ENCODE assay signal across 8 cellular contexts in the genomic region with DNA sequence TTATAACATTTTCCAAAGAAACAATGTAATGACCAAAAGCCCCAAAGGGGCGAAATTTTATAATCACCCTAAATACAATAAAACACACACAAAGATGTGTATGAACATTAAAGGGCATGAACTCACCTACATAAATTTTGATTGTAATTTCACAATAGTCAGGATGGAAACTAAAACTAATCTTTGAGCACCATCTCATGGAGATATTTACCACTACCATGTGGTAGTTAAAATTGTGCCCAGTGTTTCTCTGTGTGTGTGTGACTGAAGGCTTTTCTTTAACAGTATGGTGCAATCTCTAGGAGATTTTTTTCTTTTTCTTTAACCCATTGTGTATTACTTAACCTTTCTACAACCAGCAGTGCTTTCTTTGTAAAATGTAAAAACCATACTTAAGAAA. TPM values are rescaled to one million over a fixed set of nuclear protein-coding genes. Genes with fewer than 3 reads are reported as not detected.
DNase-seq lines count a peak whose midpoint lies in the region; ATAC-seq, FAIRE-seq and TF ChIP-seq lines count a peak whose summit lies in the region.

No MANE protein-coding gene starts in this region.

- TF ChIP-seq CTCF in MM.1S (IDR thresholded peaks at IDR 0.05; ENCODE audit: low read length) = peak; percentile 45
- peak; percentile 33 for TF ChIP-seq CTCF in kidney (IDR thresholded peaks at IDR 0.05; ENCODE audit: borderline replicate concordance, extremely low read depth, insufficient read depth)
- no peak for TF ChIP-seq CTCF in activated CD8-positive, alpha-beta T cell treated with anti-CD3 and anti-CD28 coated beads for 36 hours (IDR thresholded peaks at IDR 0.05)

- H3K4me2 ChIP-seq in MM.1S (ENCODE audit: low read depth, low read length) = no peak overlapping the region

- H3K9me3 ChIP-seq in MM.1S (replicated peaks; ENCODE audit: insufficient read depth, low read length) = no peaks in the 10 kb centered on the region
- H3K9me3 ChIP-seq in adipocyte (ENCODE audit: control insufficient read depth, low read length) = no peaks in the 10 kb centered on the region
- no peaks in the 10 kb centered on the region for H3K9me3 ChIP-seq in kidney (ENCODE audit: control insufficient read depth in 1 of 2, low read length in 2 of 2)

- CTCF ChIA-PET in activated CD8-positive, alpha-beta T cell treated with anti-CD3 and anti-CD28 coated beads for 36 hours (lab: Charles Lee) = interaction anchor here (0.9 to 1.9 kb wide), 6 partner anchors 12 to 114 kb away, joined by 3 to 9 read pairs (median 3); a partner anchor contains a TSS

- H3K79me2 ChIP-seq in MM.1S (ENCODE audit: low read length) = no peaks in the 10 kb centered on the region

- H3K9me2 ChIP-seq in MM.1S (replicated peaks; ENCODE audit: insufficient read depth, low read length) = no peaks in the 10 kb centered on the region

- POLR2A ChIA-PET in activated CD8-positive, alpha-beta T cell treated with anti-CD3 and anti-CD28 coated beads for 36 hours (lab: Charles Lee) = no interaction called here

- no peak overlapping the region for H3K27ac Mint-ChIP-seq in activated CD8-positive, alpha-beta T cell treated with anti-CD3 and anti-CD28 coated beads for 36 hours

- H3K36me3 Mint-ChIP-seq in activated CD8-positive, alpha-beta T cell treated with anti-CD3 and anti-CD28 coated beads for 36 hours (ENCODE audit: low read depth) = no peaks in the 10 kb centered on the region

- H3K27me3 ChIP-seq in MM.1S (replicated peaks; ENCODE audit: insufficient read depth, low read length) (no peaks in the 10 kb centered on the region), adipocyte (replicated peaks; ENCODE audit: control insufficient read depth, insufficient read depth, low read length) (no peaks in the 10 kb centered on the region)

- no peaks in the 10 kb centered on the region for H3K4me1 ChIP-seq in MM.1S (ENCODE audit: low read length)
- no peaks in the 10 kb centered on the region for H3K4me1 ChIP-seq in adipocyte (ENCODE audit: control insufficient read depth, insufficient read depth, low read length)
- no peaks in the 10 kb centered on the region for H3K4me1 ChIP-seq in kidney (ENCODE audit: control insufficient read depth in 1 of 2, insufficient read depth in 1 of 2, low read depth in 1 of 2, low read length in 2 of 2)

- DNase-seq in DMS114 treated with DMSO at 0.1 percent for 48 hours (lab: John Stamatoyannopoulos, UW; ENCODE audit: unreplicated experiment) (peak; percentile 43), MM.1S (peak; percentile 42), adipocyte (ENCODE audit: low read depth) (peak; percentile 89), kidney (no peak)
- no peak for DNase-seq in activated CD8-positive, alpha-beta T cell treated with anti-CD3 and anti-CD28 coated beads for 36 hours

- no peak overlapping the region for H3K27ac ChIP-seq in MM.1S (ENCODE audit: low read length)
- no peak overlapping the region for H3K27ac ChIP-seq in kidney (ENCODE audit: low read depth in 2 of 2, low read length in 2 of 2)

- ATAC-seq in activated CD8-positive, alpha-beta T cell treated with anti-CD3 and anti-CD28 coated beads for 36 hours = no peak
- no peak for ATAC-seq in HG03457 (IDR thresholded peaks at IDR 0.05; ENCODE audit: unreplicated experiment)
- ATAC-seq in GM19452 (IDR thresholded peaks at IDR 0.05; ENCODE audit: unreplicated experiment) = no peak
- ATAC-seq in GM21515 (IDR thresholded peaks at IDR 0.05; ENCODE audit: unreplicated experiment) = no peak

- H2AFZ ChIP-seq in MM.1S (ENCODE audit: low read length) = no peak overlapping the region

- no peaks in the 10 kb centered on the region for H3K4me1 Mint-ChIP-seq in activated CD8-positive, alpha-beta T cell treated with anti-CD3 and anti-CD28 coated beads for 36 hours (ENCODE audit: low read depth)

- H3K4me3 ChIP-seq in MM.1S (ENCODE audit: low read length) (no peak overlapping the region), adipocyte (ENCODE audit: low read length) (no peak overlapping the region), kidney (ENCODE audit: low read length in 2 of 2) (no peak overlapping the region)

- H3F3A ChIP-seq in MM.1S (ENCODE audit: insufficient read depth, low read length) = no peaks in the 10 kb centered on the region

- H3K36me3 ChIP-seq in MM.1S (replicated peaks; ENCODE audit: insufficient read depth, low read length) (no peaks in the 10 kb centered on the region), adipocyte (ENCODE audit: control insufficient read depth, insufficient read depth, low read length, severe bottlenecking) (no peaks in the 10 kb centered on the region), kidney (ENCODE audit: control insufficient read depth in 1 of 2, insufficient read depth in 2 of 2, low read length in 2 of 2) (no peaks in the 10 kb centered on the region)

- no peak overlapping the region for H3K9ac ChIP-seq in MM.1S (ENCODE audit: low read length)
- no peak overlapping the region for H3K9ac ChIP-seq in adipocyte (ENCODE audit: low read length)
- H3K9ac ChIP-seq in kidney (ENCODE audit: low read length in 2 of 2) = no peak overlapping the region

- H4K20me1 ChIP-seq in MM.1S (ENCODE audit: insufficient read depth, low read length) = no peaks in the 10 kb centered on the region

- H3K9me3 Mint-ChIP-seq in activated CD8-positive, alpha-beta T cell treated with anti-CD3 and anti-CD28 coated beads for 36 hours = no peaks in the 10 kb centered on the region

- peak; percentile 75 for FAIRE-seq in kidney (lab: Jason Lieb, UNC)

- H3K27me3 Mint-ChIP-seq in activated CD8-positive, alpha-beta T cell treated with anti-CD3 and anti-CD28 coated beads for 36 hours = peaks cover 5% of the 10 kb centered on the region

- no peak overlapping the region for H3K4me3 Mint-ChIP-seq in activated CD8-positive, alpha-beta T cell treated with anti-CD3 and anti-CD28 coated beads for 36 hours

- intact Hi-C loops in kidney (cut with DNase I) = no loop called here
- intact Hi-C loops in activated CD8-positive, alpha-beta T cell treated with anti-CD3 and anti-CD28 coated beads for 36 hours (cut with micrococcal nuclease) = loop anchor here (5.0 kb wide), 1 partner anchor 104 kb away; no protein-coding TSS in a partner anchor

RNA-seq across cellular contexts. Expression of a gene that starts 19.7 kb away (rescaled TPM):
- total RNA-seq in kidney = 0.28 TPM
- 0.26 TPM for polyA plus RNA-seq in kidney (ENCODE audit: insufficient read depth, low read depth, low replicate concordance)
- total RNA-seq in activated CD8-positive, alpha-beta T cell treated with anti-CD3 and anti-CD28 coated beads for 36 hours = under 1 TPM; 0.16 to 0.25 TPM

RNA-seq across cellular contexts. Expression of a gene that starts 53.0 kb away (rescaled TPM):
- 20.3 TPM for total RNA-seq in kidney
- polyA plus RNA-seq in kidney (ENCODE audit: insufficient read depth, low read depth, low replicate concordance) = 14.9 TPM
- 10 to 100 TPM; 29.6 to 34.5 TPM for total RNA-seq in activated CD8-positive, alpha-beta T cell treated with anti-CD3 and anti-CD28 coated beads for 36 hours

Comparison
In these comparisons a context has a peak if more than half of its experiments do, and no peak if none do; other contexts are left out.
1. DNase-seq: peak in DMS114 treated with DMSO at 0.1 percent for 48 hours (single experiment), MM.1S (single experiment) and adipocyte (single experiment); none in kidney (single experiment) and activated CD8-positive, alpha-beta T cell treated with anti-CD3 and anti-CD28 coated beads for 36 hours (single experiment).